ENCODE assay signal across 12 cellular contexts in the genomic region with DNA sequence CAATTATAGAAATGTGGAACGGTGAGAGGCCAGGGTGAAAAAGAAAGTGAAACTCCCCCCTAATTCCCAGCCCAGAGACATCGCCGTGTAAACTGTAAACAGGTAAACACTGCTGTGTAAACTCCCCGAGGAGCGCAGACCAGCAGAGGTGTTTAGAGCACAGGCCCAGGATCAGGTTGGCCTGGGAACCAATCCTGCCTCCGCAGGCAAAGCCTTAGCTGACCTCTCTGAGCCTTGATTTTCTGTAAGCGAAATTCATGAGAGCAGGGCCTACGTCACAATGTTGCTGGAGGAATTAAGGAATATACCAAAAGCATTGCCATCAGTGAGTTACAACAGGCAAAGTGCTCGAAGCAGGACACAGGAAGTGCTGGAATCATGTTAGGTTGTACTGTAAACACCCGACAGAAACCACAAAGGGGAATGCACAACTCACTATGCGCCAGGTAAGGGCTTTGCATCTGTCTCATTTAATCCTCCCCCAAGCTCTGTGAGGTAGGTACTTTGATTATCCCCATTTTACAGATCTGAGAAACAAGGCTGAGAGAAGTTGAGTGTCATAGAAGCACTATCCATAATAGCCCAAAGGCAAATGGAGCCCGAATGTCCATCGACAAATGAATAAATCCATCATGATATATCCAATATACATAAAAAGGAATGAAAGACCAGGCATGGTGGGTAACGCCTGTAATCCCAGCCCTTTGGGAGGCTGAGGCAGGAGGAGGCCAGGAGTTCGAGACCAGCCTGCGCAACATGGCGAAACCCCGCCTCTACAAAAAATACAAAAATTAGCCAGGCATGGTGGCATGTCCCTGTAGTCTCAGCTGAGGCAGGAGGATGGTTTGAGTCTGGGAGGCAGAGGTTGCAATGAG. TPM values are rescaled to one million over a fixed set of nuclear protein-coding genes. Genes with fewer than 3 reads are reported as not detected.
DNase-seq lines count a peak whose midpoint lies in the region; ATAC-seq and TF ChIP-seq lines count a peak whose summit lies in the region.
"Had no signal": no experiment of that assay in that cellular context is flagged by ENCODE, and none has a peak within 500 bp of the region (broad histone marks: within the 10 kb centered on the region; RNA-seq: fewer than 3 reads in every experiment).

No MANE protein-coding gene starts in this region.

- no peak overlapping the region for H3K27ac Mint-ChIP-seq in MCF 10A (ENCODE audit: low read depth, unreplicated experiment)
- peak overlapping the region; percentile 80 for H3K27ac Mint-ChIP-seq in T-helper 17 cell

- peak overlapping the region in 1 of 3 donors; percentile 8 for H3K4me3 ChIP-seq in breast epithelium
- H3K4me3 ChIP-seq: left ventricle myocardium inferior had no signal

- H3K9me3 Mint-ChIP-seq in MCF 10A (ENCODE audit: unreplicated experiment): no peaks in the 10 kb centered on the region

- H3K27me3 ChIP-seq in breast epithelium: no peaks in the 10 kb centered on the region

- POLR2A ChIA-PET in MCF 10A (lab: Yijun Ruan, JAX): interaction anchor here (1.3 kb wide), 1 partner anchor 12 kb away, joined by 5 read pairs; no protein-coding TSS in a partner anchor

- ATAC-seq in T-helper 17 cell: peak; percentile 35
- no peak for ATAC-seq in Right ventricle myocardium inferior

- H3K4me1 ChIP-seq in breast epithelium: peaks cover 19 to 27% of the 10 kb centered on the region in 2 donors

- BruUV-seq in MCF 10A (replicated peaks; lab: Mats Ljungman, UMichigan): no TSS peak

- H3K4me1 Mint-ChIP-seq in MCF 10A (ENCODE audit: insufficient read depth, unreplicated experiment) (peaks cover 20% of the 10 kb centered on the region), T-helper 17 cell (peaks cover 10% of the 10 kb centered on the region)

- no peak for TF ChIP-seq CTCF in breast epithelium (IDR thresholded peaks at IDR 0.05)
- no peak for TF ChIP-seq CTCF in MCF 10A (IDR thresholded peaks at IDR 0.05; ENCODE audit: unreplicated experiment)

- TF ChIP-seq POLR2A in breast epithelium (IDR thresholded peaks at IDR 0.05): no peak

- peak overlapping the region; percentile 79 to 84 for H3K27ac ChIP-seq in breast epithelium

- H3K36me3 Mint-ChIP-seq in MCF 10A (ENCODE audit: insufficient read depth, unreplicated experiment) (no peaks in the 10 kb centered on the region), T-helper 17 cell (ENCODE audit: low read depth) (no peaks in the 10 kb centered on the region)

- no peak overlapping the region for H3K4me3 Mint-ChIP-seq in MCF 10A (ENCODE audit: unreplicated experiment)
- H3K4me3 Mint-ChIP-seq in T-helper 17 cell: peak overlapping the region; percentile 80

- H3K9me3 ChIP-seq in breast epithelium (no peaks in the 10 kb centered on the region), T-helper 17 cell (ENCODE audit: control insufficient read depth, low read length, poor library complexity, severe bottlenecking) (no peaks in the 10 kb centered on the region)
- H3K9me3 ChIP-seq: left ventricle myocardium inferior had no signal

- CTCF ChIA-PET in MCF 10A (lab: Yijun Ruan, JAX): interaction anchor here (0.9 kb wide), 1 partner anchor 17 kb away, joined by 3 read pairs; no protein-coding TSS in a partner anchor

- H3K36me3 ChIP-seq in breast epithelium: no peaks in the 10 kb centered on the region
- H3K36me3 ChIP-seq: left ventricle myocardium inferior had no signal

- DNase-seq in breast epithelium (ENCODE audit: low spot score in 2 of 2): no peak
- DNase-seq in MCF 10A (ENCODE audit: unreplicated experiment): no peak
- no peak for DNase-seq in T-helper 17 cell
- DNase-seq in fibroblast of peridontal ligament (ENCODE audit: extremely low read depth): peak; percentile 67
- no peak for DNase-seq in posterior vena cava (ENCODE audit: low spot score)
- DNase-seq in superior temporal gyrus (ENCODE audit: extremely low spot score): no peak
- no peak for DNase-seq in dermis blood vessel endothelial cell
- DNase-seq in Right ventricle myocardium inferior (ENCODE audit: missing footprints): no peak
- DNase-seq: aorta; left ventricle myocardium inferior; NK-92 treated with Interleukin-12 subunit alpha and Interleukin-12 subunit beta, amount 100 ng/mL, for 24 hours; retina had no signal

- intact Hi-C loops in breast epithelium (cut with DNase I; ENCODE audit: low total_unique reads) (no loop called here), MCF 10A (cut with micrococcal nuclease) (no loop called here), posterior vena cava (cut with DNase I) (no loop called here), Right ventricle myocardium inferior (cut with DNase I) (no loop called here)

- H3K27me3 Mint-ChIP-seq in MCF 10A (ENCODE audit: insufficient read depth, unreplicated experiment) (no peaks in the 10 kb centered on the region), T-helper 17 cell (peaks cover under 1% of the 10 kb centered on the region)

RNA-seq across cellular contexts. Expression of a gene that starts 30.7 kb away (rescaled TPM):
- total RNA-seq in breast epithelium (10 to 100 TPM; 31.5 to 40.8 (median 31.7) TPM), MCF 10A (2022) (15.6 and 19.2 TPM in 2 replicates), T-helper 17 cell (10 to 100 TPM; 16.1 to 16.7 TPM), posterior vena cava (10 to 100 TPM; 29.1 to 32.9 TPM), dermis blood vessel endothelial cell (16.7 and 20.1 TPM in 2 replicates), Right ventricle myocardium inferior (72.1 TPM)

RNA-seq across cellular contexts. Expression of a gene that starts 35.9 kb away (rescaled TPM):
- 10 to 100 TPM; 18.9 to 23.6 (median 19.8) TPM for total RNA-seq in breast epithelium
- total RNA-seq in MCF 10A (2022): 10.6 and 13.0 TPM in 2 replicates
- total RNA-seq in T-helper 17 cell: 10 to 100 TPM; 19.2 to 20.8 TPM
- 1 to 10 TPM; 8.3 to 9.7 TPM for total RNA-seq in posterior vena cava
- total RNA-seq in dermis blood vessel endothelial cell: 13.7 and 17.0 TPM in 2 replicates
- total RNA-seq in Right ventricle myocardium inferior: 6.0 TPM

RNA-seq across cellular contexts. Expression of a gene that starts 42.2 kb away (rescaled TPM):
- 10 to 100 TPM; 48.0 to 78.0 (median 70.1) TPM for total RNA-seq in breast epithelium
- total RNA-seq in MCF 10A (2022): 42.5 and 63.2 TPM in 2 replicates
- total RNA-seq in T-helper 17 cell: 10 to 100 TPM; 29.3 to 33.0 TPM
- total RNA-seq in posterior vena cava: 10 to 100 TPM; 35.9 to 43.8 TPM
- total RNA-seq in dermis blood vessel endothelial cell: 62.2 and 68.9 TPM in 2 replicates
- 41.7 TPM for total RNA-seq in Right ventricle myocardium inferior

RNA-seq across cellular contexts. Expression of a gene that starts 58.2 kb away (rescaled TPM):
- total RNA-seq in breast epithelium (under 1 TPM in 2 of 3 donors, not detected in 1; 0.29 to 0.98 TPM), MCF 10A (2022) (55.6 and 97.6 TPM in 2 replicates), T-helper 17 cell (1 to 10 TPM; 2.1 to 3.8 TPM), posterior vena cava (1 to 10 TPM; 3.5 to 7.8 TPM), dermis blood vessel endothelial cell (not detected in 2 replicates), Right ventricle myocardium inferior (not detected)
- total RNA-seq: left ventricle myocardium inferior had no signal
